Comparison of ENCODE assay signal across 28 cellular contexts in the genomic region with DNA sequence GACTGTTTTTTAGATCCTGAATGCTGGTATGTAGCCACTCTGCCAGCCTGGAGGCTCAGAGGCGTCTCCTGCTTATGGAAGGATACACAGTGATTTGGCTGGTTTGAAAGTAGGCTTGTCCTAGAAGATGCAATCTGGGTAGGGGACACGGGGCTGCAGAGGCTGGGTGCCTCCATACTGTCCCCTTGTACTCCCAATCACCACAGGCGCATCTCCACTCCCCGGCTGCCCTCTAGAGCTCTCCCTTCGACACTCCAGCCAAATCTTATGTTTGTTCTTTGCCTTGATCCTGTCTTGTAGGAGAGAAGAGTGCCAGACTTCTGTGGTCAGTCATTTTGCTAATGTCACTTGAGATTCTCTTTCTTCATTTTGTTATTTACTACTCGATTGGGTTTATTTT.
"Had no signal": no experiment of that assay in that cellular context is flagged by ENCODE, and none has a peak within 500 bp of the region (broad histone marks: within the 10 kb centered on the region; RNA-seq: fewer than 3 reads in every experiment).

No MANE protein-coding gene starts in this region.

- H3K27me3 ChIP-seq: ascending aorta, cardiac muscle cell, SJCRH30 had no signal

- H3K27ac Mint-ChIP-seq: activated CD4-positive, alpha-beta memory T cell treated with anti-CD3 and anti-CD28 coated beads for 36 hours; activated CD4-positive, alpha-beta T cell treated with anti-CD3 and anti-CD28 coated beads, Interleukin-2, amount 10 ng/mL, durations not matched to agents 7 days and 5 days; activated naive CD4-positive, alpha-beta T cell treated with anti-CD3 and anti-CD28 coated beads, Interleukin-2, amount 50 U/mL, for 72 hours; activated naive CD8-positive, alpha-beta T cell treated with anti-CD3 and anti-CD28 coated beads, Interleukin-2, amount 50 U/mL, for 24 hours; brain; T-helper 1 cell treated with Interleukin-12 subunit alpha and Interleukin-12 subunit beta and Interleukin-4 antibody, amounts not matched to agents 30 μg/mL and 1 μg/mL, for 36 hours had no signal

- DNase-seq: activated CD4-positive, alpha-beta memory T cell treated with anti-CD3 and anti-CD28 coated beads for 36 hours; activated CD4-positive, alpha-beta T cell treated with anti-CD3 and anti-CD28 coated beads, Interleukin-2, amount 10 ng/mL, durations not matched to agents 7 days and 5 days; activated CD4-positive, CD25-positive, alpha-beta regulatory T cell; activated CD8-positive, alpha-beta memory T cell treated with anti-CD3 and anti-CD28 coated beads for 24 hours; activated effector memory CD4-positive, alpha-beta T cell treated with anti-CD3 and anti-CD28 coated beads, Interleukin-2, amount 50 U/mL, for 16 hours; activated naive CD4-positive, alpha-beta T cell treated with Interleukin-2 at 50 U/mL for 16 hours; activated naive CD8-positive, alpha-beta T cell treated with anti-CD3 and anti-CD28 coated beads, Interleukin-2, amount 50 U/mL, for 24 hours; activated T-cell treated with anti-CD3 and anti-CD28 coated beads, Interleukin-2, amount 50 U/mL, for 4 hours; amniotic stem cell; NCI-H1048; NCI-H2029; NCI-H2107; NCI-H2171 treated with DMSO at 0.1 percent for 48 hours; NCI-H226; NCI-H526; NCI-H82; NK-92 treated with Interleukin-12 subunit alpha and Interleukin-12 subunit beta, amount 100 ng/mL, for 24 hours; OCI-M1; Right ventricle myocardium superior; SJCRH30 had no signal

- H3K27ac ChIP-seq: ascending aorta, cardiac muscle cell, RWPE1, SJCRH30 had no signal

- H3K4me1 Mint-ChIP-seq: activated CD4-positive, alpha-beta T cell treated with anti-CD3 and anti-CD28 coated beads, Interleukin-2, amount 10 ng/mL, durations not matched to agents 7 days and 5 days; brain had no signal

- H3K4me1 ChIP-seq: ascending aorta, SJCRH30 had no signal

- ATAC-seq: activated naive CD4-positive, alpha-beta T cell treated with anti-CD3 and anti-CD28 coated beads, Interleukin-2, amount 50 U/mL, for 72 hours; activated naive CD8-positive, alpha-beta T cell treated with anti-CD3 and anti-CD28 coated beads, Interleukin-2, amount 50 U/mL, for 24 hours; activated T-cell treated with anti-CD3 and anti-CD28 coated beads, Interleukin-2, amount 50 U/mL, for 4 hours; Panc1; SK-N-SH treated with all-trans-retinoic acid at 6 μM for 48 hours had no signal

- H3K9me3 ChIP-seq: ascending aorta, SJCRH30 had no signal

- H3K4me3 ChIP-seq: ascending aorta, cardiac muscle cell, SJCRH30 had no signal

- H3K9me3 Mint-ChIP-seq: activated CD4-positive, alpha-beta memory T cell treated with anti-CD3 and anti-CD28 coated beads for 36 hours; activated CD4-positive, alpha-beta T cell treated with anti-CD3 and anti-CD28 coated beads, Interleukin-2, amount 10 ng/mL, durations not matched to agents 7 days and 5 days; activated naive CD8-positive, alpha-beta T cell treated with anti-CD3 and anti-CD28 coated beads, Interleukin-2, amount 50 U/mL, for 24 hours; activated T-cell treated with anti-CD3 and anti-CD28 coated beads, Interleukin-2, amount 50 U/mL, for 4 hours; T-helper 1 cell treated with Interleukin-12 subunit alpha and Interleukin-12 subunit beta and Interleukin-4 antibody, amounts not matched to agents 30 μg/mL and 1 μg/mL, for 36 hours had no signal

- H3K36me3 ChIP-seq: ascending aorta, cardiac muscle cell, SJCRH30 had no signal

- H3K4me3 Mint-ChIP-seq: activated CD4-positive, alpha-beta memory T cell treated with anti-CD3 and anti-CD28 coated beads for 36 hours; activated CD4-positive, alpha-beta T cell treated with anti-CD3 and anti-CD28 coated beads, Interleukin-2, amount 10 ng/mL, durations not matched to agents 7 days and 5 days; activated naive CD8-positive, alpha-beta T cell treated with anti-CD3 and anti-CD28 coated beads, Interleukin-2, amount 50 U/mL, for 24 hours; activated T-cell treated with anti-CD3 and anti-CD28 coated beads, Interleukin-2, amount 50 U/mL, for 4 hours; brain; T-helper 1 cell treated with Interleukin-12 subunit alpha and Interleukin-12 subunit beta and Interleukin-4 antibody, amounts not matched to agents 30 μg/mL and 1 μg/mL, for 36 hours had no signal

- H3K36me3 Mint-ChIP-seq: activated CD4-positive, alpha-beta memory T cell treated with anti-CD3 and anti-CD28 coated beads for 36 hours; activated naive CD4-positive, alpha-beta T cell treated with anti-CD3 and anti-CD28 coated beads, Interleukin-2, amount 50 U/mL, for 72 hours; brain had no signal

- H3K27me3 Mint-ChIP-seq: activated CD4-positive, alpha-beta memory T cell treated with anti-CD3 and anti-CD28 coated beads for 36 hours had no signal
